In the genomic region with DNA sequence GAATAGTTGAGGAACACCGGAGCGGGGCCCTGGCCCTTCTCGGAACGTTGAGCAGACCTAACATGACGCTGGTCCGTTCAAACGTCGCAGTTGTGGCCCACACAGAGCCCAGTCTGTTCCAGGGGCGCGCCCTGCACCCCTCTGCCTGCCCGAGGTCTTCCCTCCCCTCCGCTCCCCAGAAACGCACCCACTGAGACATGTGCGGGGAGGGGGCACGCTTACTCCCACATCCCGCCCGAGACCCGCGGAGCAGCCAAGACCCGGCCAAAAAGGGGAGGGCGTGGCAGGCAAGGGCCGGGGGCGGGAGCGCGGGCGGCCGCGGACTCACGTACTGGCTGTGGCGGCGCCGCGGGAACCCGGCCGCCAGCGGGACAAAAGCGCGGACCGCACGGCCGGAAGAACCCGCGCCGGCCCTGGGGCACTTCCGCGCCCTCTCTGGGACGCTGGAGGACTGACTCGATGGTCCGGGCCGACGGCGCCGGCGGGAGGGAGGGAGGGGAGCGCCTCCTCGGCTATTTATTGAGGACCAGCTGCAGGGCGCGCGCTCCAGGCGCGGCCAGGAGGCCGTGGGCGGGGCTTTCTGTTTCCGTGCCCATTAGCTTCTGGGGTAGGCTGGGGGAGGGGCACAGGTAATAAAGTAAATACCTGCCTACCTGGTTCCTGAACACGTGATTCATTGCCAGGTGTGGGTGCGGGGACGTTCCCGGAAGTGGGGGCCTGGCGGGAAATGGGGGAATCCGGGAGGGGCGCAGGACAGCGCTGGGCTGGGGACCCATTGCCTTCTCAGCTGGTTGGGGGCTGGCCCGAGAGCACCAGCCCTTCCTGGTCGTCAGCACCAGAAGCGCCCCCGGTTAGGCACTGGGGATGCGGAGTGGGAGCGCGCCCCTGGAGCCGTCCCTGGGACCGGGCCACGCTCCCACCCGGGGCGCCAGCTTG, we compare ENCODE assay signal across 9 cellular contexts. TPM values are rescaled to one million over a fixed set of nuclear protein-coding genes. Genes with fewer than 3 reads are reported as not detected.
A peak's percentile ranks its signal among the peaks of the same experiment; 100 is the strongest.
DNase-seq lines count a peak whose midpoint lies in the region; ATAC-seq, FAIRE-seq and TF ChIP-seq lines count a peak whose summit lies in the region.
"Had no signal": no experiment of that assay in that cellular context is flagged by ENCODE, and none has a peak within 500 bp of the region (broad histone marks: within the 10 kb centered on the region; RNA-seq: fewer than 3 reads in every experiment).

ZFP62 (minus strand) TSS at position 390 of the 936 bp plus-strand sequence; CDS start at position 333, 57 bp downstream.

- DNase-seq in AG10803 (ENCODE audit: low read depth) (peak; percentile 90), NCI-H345 treated with DMSO at 0.1 percent for 48 hours (lab: John Stamatoyannopoulos, UW; ENCODE audit: unreplicated experiment) (peak; percentile 89), kidney (peak; percentile 98)
- DNase-seq in central memory CD8-positive, alpha-beta T cell (ENCODE audit: low spot score in 2 of 2), result peak; percentile 80 to 86
- DNase-seq in stimulated activated CD4-positive, alpha-beta T cell treated with anti-CD3 and anti-CD28 coated beads, Interleukin-15, amount 100 ng/mL, for 1 hour (ENCODE audit: low read depth in 1 of 2, low spot score in 1 of 2), result peak; percentile 79 to 83

- peak within 1 kb of the TSS; percentile 86 for H3K4me3 Mint-ChIP-seq in central memory CD8-positive, alpha-beta T cell

- intact Hi-C loops in kidney (cut with DNase I), result loop anchor here (10.0 kb wide), 1 partner anchor 76 kb away; no protein-coding TSS in a partner anchor

- H3K4me1 Mint-ChIP-seq in central memory CD8-positive, alpha-beta T cell, result peaks cover 30% of the 10 kb centered on the region

- H3K4me1 ChIP-seq in kidney (ENCODE audit: control insufficient read depth in 1 of 2, insufficient read depth in 1 of 2, low read depth in 1 of 2, low read length in 2 of 2), result peaks cover 0 to 4% of the 10 kb centered on the region in 2 donors

- no peaks in the 10 kb centered on the region for H3K9me3 Mint-ChIP-seq in central memory CD8-positive, alpha-beta T cell

- H3K9me3 ChIP-seq in kidney (ENCODE audit: control insufficient read depth in 1 of 2, low read length in 2 of 2), result no peaks in the 10 kb centered on the region

- peak; percentile 82 for ATAC-seq in GM19035 (IDR thresholded peaks at IDR 0.05; ENCODE audit: unreplicated experiment)
- peak; percentile 90 for ATAC-seq in HG03342 (IDR thresholded peaks at IDR 0.05; ENCODE audit: unreplicated experiment)
- ATAC-seq in activated CD4-positive, CD25-positive, alpha-beta regulatory T cell treated with anti-CD3 and anti-CD28 coated beads, Interleukin-2, amount 50 U/mL, for 24 hours, result peak; percentile 88 to 91
- peak; percentile 86 for ATAC-seq in central memory CD8-positive, alpha-beta T cell (replicated peaks; ENCODE audit: extremely low read depth, poor library complexity, severe bottlenecking)

- H3K27ac Mint-ChIP-seq in central memory CD8-positive, alpha-beta T cell (ENCODE audit: low read depth), result peak within 1 kb of the TSS; percentile 92

- H3K4me3 ChIP-seq in AG10803 (ENCODE audit: low read length) (peak within 1 kb of the TSS; percentile 77), kidney (ENCODE audit: low read length in 2 of 2) (peak within 1 kb of the TSS; percentile 91 to 92)

- no peaks in the 10 kb centered on the region for H3K36me3 ChIP-seq in kidney (ENCODE audit: control insufficient read depth in 1 of 2, insufficient read depth in 2 of 2, low read length in 2 of 2)

- H3K27me3 Mint-ChIP-seq in central memory CD8-positive, alpha-beta T cell, result peaks cover 7% of the 10 kb centered on the region

- H3K27ac ChIP-seq in kidney (ENCODE audit: low read depth in 2 of 2, low read length in 2 of 2), result peak within 1 kb of the TSS; percentile 86

- peaks cover 28% of the 10 kb centered on the region for H3K36me3 Mint-ChIP-seq in central memory CD8-positive, alpha-beta T cell (ENCODE audit: insufficient read depth)

- no peak for TF ChIP-seq CTCF in AG10803 (conservative IDR thresholded peaks at IDR 0.05; ENCODE audit: low read length)
- TF ChIP-seq CTCF in kidney (IDR thresholded peaks at IDR 0.05; ENCODE audit: borderline replicate concordance, extremely low read depth, insufficient read depth), result no peak

- no peak for FAIRE-seq in kidney (lab: Jason Lieb, UNC)
- FAIRE-seq: TTC549 had no signal

- H3K9ac ChIP-seq in kidney (ENCODE audit: low read length in 2 of 2), result peak within 1 kb of the TSS; percentile 90 to 92

RNA-seq across cellular contexts. Expression of gene ZFP62, which starts in this region (rescaled TPM):
- total RNA-seq in kidney, result 30.7 TPM
- 16.2 TPM for polyA plus RNA-seq in kidney (ENCODE audit: insufficient read depth, low read depth, low replicate concordance)

Comparison
In these comparisons a context has a peak if more than half of its experiments do, and no peak if none do; other contexts are left out.
1. Peak in every context shown above with its lines: DNase-seq, ATAC-seq, H3K4me3 ChIP-seq and H3K27ac ChIP-seq.